Comparison of ENCODE assay signal across 8 cellular contexts in the genomic region with DNA sequence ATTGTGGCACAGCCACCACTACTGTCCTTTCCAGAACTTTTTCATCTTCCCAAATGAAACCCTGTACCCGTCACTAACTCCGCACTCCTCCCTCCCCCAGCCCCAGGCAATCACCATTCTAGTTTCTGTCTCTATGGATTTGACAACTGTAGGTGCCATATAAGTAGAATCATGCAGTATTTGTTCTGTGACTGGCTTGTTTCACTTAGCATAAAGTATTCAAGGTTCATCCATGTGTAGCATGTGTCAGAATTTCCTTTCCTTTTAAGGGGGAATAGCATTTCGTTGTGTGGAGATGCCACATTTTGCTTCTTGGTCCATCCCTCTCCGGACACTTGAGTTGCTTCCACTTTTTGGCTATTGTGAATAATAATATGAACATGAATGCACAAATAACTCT. TPM values are rescaled to one million over a fixed set of nuclear protein-coding genes. Genes with fewer than 3 reads are reported as not detected.
A peak's percentile ranks its signal among the peaks of the same experiment; 100 is the strongest.
DNase-seq lines count a peak whose midpoint lies in the region; ATAC-seq and TF ChIP-seq lines count a peak whose summit lies in the region.

No MANE protein-coding gene starts in this region.

- H3K27ac ChIP-seq in dorsolateral prefrontal cortex: peak overlapping the region in 13 of 59 donors; percentile 5 to 82 (median 52)

- H3K36me3 ChIP-seq in neuron (ENCODE audit: insufficient read depth, low read length): peaks cover 17% of the 10 kb centered on the region

- peaks cover 35% of the 10 kb centered on the region for H3K36me3 Mint-ChIP-seq in Calu3 (ENCODE audit: insufficient read depth, unreplicated experiment)

- H3K27me3 ChIP-seq in dorsolateral prefrontal cortex: no peaks in the 10 kb centered on the region
- no peaks in the 10 kb centered on the region for H3K27me3 ChIP-seq in neuron (ENCODE audit: insufficient read depth, low read length)

- H3K4me1 ChIP-seq in neuron (ENCODE audit: insufficient read depth, low read length): peaks cover 24% of the 10 kb centered on the region

- H3K9me3 Mint-ChIP-seq in Calu3 (ENCODE audit: low read depth, unreplicated experiment): peaks cover 10% of the 10 kb centered on the region

- BruUV-seq in Calu3 (replicated peaks; lab: Mats Ljungman, UMichigan): TSS peak; percentile 44

- no peak for TF ChIP-seq CTCF in Calu3 (IDR thresholded peaks at IDR 0.05; ENCODE audit: unreplicated experiment)
- TF ChIP-seq CTCF in dorsolateral prefrontal cortex (IDR thresholded peaks at IDR 0.05 in 54 of 56, conservative IDR thresholded peaks at IDR 0.05 in 2 of 56; ENCODE audit: low read depth in 1 of 56, partially characterized antibody in 56 of 56): no peak

- DNase-seq in Calu3 (no peak), M059J (ENCODE audit: low read depth) (peak; percentile 24), dorsolateral prefrontal cortex (no peak), NCI-H82 treated with DMSO at 0.1 percent for 48 hours (lab: John Stamatoyannopoulos, UW; ENCODE audit: unreplicated experiment) (no peak), NCI-H748 treated with DMSO at 0.1 percent for 48 hours (lab: John Stamatoyannopoulos, UW) (no peak)

- H2AFZ ChIP-seq in neuron (ENCODE audit: low read depth, low read length): peak overlapping the region; percentile 48

- CTCF ChIA-PET in Calu3 (lab: Charles Lee): interaction anchor here (0.7 kb wide), 1 partner anchor 19 kb away, joined by 3 read pairs; a partner anchor contains a TSS

- no peaks in the 10 kb centered on the region for H3K9me3 ChIP-seq in neuron (ENCODE audit: low read length)

- no peaks in the 10 kb centered on the region for H3K27me3 Mint-ChIP-seq in Calu3 (ENCODE audit: unreplicated experiment)

- H3K4me3 Mint-ChIP-seq in Calu3 (ENCODE audit: low read depth, unreplicated experiment): peak overlapping the region; percentile 98

- no peak overlapping the region for H3K27ac Mint-ChIP-seq in Calu3 (ENCODE audit: unreplicated experiment)

- ATAC-seq in GM19397 (IDR thresholded peaks at IDR 0.05; ENCODE audit: unreplicated experiment) (no peak), GM18519 (IDR thresholded peaks at IDR 0.05; ENCODE audit: low FRiP score, unreplicated experiment) (no peak)

- peak overlapping the region; percentile 62 to 99 (median 82) for H3K4me3 ChIP-seq in dorsolateral prefrontal cortex
- peak overlapping the region; percentile 79 for H3K4me3 ChIP-seq in neuron (ENCODE audit: low read length)

- H3K4me1 Mint-ChIP-seq in Calu3 (ENCODE audit: low read depth, unreplicated experiment): peaks cover 56% of the 10 kb centered on the region

- intact Hi-C loops in Calu3 (cut with micrococcal nuclease; ENCODE audit: unreplicated experiment): no loop called here
- intact Hi-C loops in dorsolateral prefrontal cortex (cut with DNase I): no loop called here

RNA-seq across cellular contexts. Expression of a gene that starts 0.8 kb away (rescaled TPM):
- 27.4 and 42.5 TPM in 2 replicates for total RNA-seq in Calu3 (2022)
- 23.0 and 24.0 TPM in 2 replicates for total RNA-seq in M059J (2014; rRNA removed; shearing (Covaris generic))
- 1 to 10 TPM in 11 of 120 experiments, under 1 TPM in 82, not detected in 27; 0.09 to 1.7 (median 0.47) TPM for total RNA-seq in dorsolateral prefrontal cortex

RNA-seq across cellular contexts. Expression of a gene that starts 19.0 kb away (rescaled TPM):
- total RNA-seq in Calu3 (2022) (6.4 and 14.4 TPM in 2 replicates), dorsolateral prefrontal cortex (under 1 TPM in 69 of 120 experiments, not detected in 51; 0.21 to 0.97 (median 0.39) TPM)
- total RNA-seq in M059J (2014; rRNA removed; shearing (Covaris generic)): 0.22 and 0.54 TPM in 2 replicates

RNA-seq across cellular contexts. Expression of a gene that starts 44.4 kb away (rescaled TPM):
- total RNA-seq in Calu3 (2022) (10.1 and 13.6 TPM in 2 replicates), dorsolateral prefrontal cortex (1 to 10 TPM in 11 of 120 experiments, under 1 TPM in 13, not detected in 96; 0.18 to 4.5 (median 0.84) TPM)
- not detected in 2 replicates for total RNA-seq in M059J (2014; rRNA removed; shearing (Covaris generic))
